In genomic region chr5:133347039-133347438, GRCh38 we compare ENCODE assay signal across 1 cellular context.
TF ChIP-seq lines count a peak whose summit lies in the region.

No MANE protein-coding gene starts in this region.

TF ChIP-seq in GM12878, 131 proteins besides CTCF, POLR2A, EP300 and RAD21:
- TF ChIP-seq, protein P1, sequence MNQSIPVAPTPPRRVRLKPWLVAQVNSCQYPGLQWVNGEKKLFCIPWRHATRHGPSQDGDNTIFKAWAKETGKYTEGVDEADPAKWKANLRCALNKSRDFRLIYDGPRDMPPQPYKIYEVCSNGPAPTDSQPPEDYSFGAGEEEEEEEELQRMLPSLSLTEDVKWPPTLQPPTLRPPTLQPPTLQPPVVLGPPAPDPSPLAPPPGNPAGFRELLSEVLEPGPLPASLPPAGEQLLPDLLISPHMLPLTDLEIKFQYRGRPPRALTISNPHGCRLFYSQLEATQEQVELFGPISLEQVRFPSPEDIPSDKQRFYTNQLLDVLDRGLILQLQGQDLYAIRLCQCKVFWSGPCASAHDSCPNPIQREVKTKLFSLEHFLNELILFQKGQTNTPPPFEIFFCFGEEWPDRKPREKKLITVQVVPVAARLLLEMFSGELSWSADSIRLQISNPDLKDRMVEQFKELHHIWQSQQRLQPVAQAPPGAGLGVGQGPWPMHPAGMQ (IDR thresholded peaks at IDR 0.05; ENCODE audit: borderline replicate concordance), result no peak
- peak; percentile 18 for TF ChIP-seq MEF2B (IDR thresholded peaks at IDR 0.05; ENCODE audit: partially characterized antibody, poor library complexity, severe bottlenecking)
- TF ChIP-seq SMC3 (IDR thresholded peaks at IDR 0.05; ENCODE audit: borderline replicate concordance, low read length), result peak; percentile 67
